ENCODE assay signal across 21 cellular contexts in the genomic region with DNA sequence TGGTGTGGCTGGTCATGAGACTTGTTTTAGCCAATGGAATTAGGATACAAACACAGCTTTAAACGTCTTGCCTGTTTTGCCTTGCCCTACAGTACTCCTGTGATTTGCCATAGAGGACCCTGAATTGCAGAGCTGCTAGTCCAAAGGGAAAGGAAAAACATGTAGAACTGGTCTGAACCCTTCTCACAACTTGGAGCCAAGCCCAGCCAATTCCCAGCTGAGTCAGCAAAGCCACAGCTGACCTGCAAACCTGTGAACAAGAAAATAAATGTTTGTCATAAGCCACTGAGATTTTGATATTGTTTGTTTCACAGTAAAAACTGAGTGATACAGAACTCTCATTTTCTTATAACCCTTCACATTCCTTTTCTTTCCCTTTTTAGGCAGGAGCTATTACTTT.
DNase-seq lines count a peak whose midpoint lies in the region; ATAC-seq and TF ChIP-seq lines count a peak whose summit lies in the region.
"Had no signal": no experiment of that assay in that cellular context is flagged by ENCODE, and none has a peak within 500 bp of the region (broad histone marks: within the 10 kb centered on the region; RNA-seq: fewer than 3 reads in every experiment).

No MANE protein-coding gene starts in this region.

- in situ Hi-C loops in G401 (cut with HindIII; ENCODE audit: low sequenced_read_pairs) = no loop called here

- peaks cover 5% of the 10 kb centered on the region for H3K9me3 Mint-ChIP-seq in activated T-helper 1 cell treated with anti-CD3 and anti-CD28 coated beads, Interleukin-12 subunit alpha, Interleukin-12 subunit beta, Interleukin-2, Interleukin-4 antibody, amounts not matched to agents 30 ng/mL and 10 ng/mL and 1 ng/mL, durations not matched to agents 14 hours and 24 hours and 36 hours
- H3K9me3 Mint-ChIP-seq in activated CD4-positive, alpha-beta memory T cell treated with anti-CD3 and anti-CD28 coated beads, Interleukin-2, amount 10 ng/mL, durations not matched to agents 7 days and 5 days = peaks cover 9% of the 10 kb centered on the region

- H3K36me3 Mint-ChIP-seq in activated T-helper 1 cell treated with anti-CD3 and anti-CD28 coated beads, Interleukin-12 subunit alpha, Interleukin-12 subunit beta, Interleukin-2, Interleukin-4 antibody, amounts not matched to agents 30 ng/mL and 10 ng/mL and 1 ng/mL, durations not matched to agents 14 hours and 24 hours and 36 hours (ENCODE audit: low read depth) = no peaks in the 10 kb centered on the region
- no peaks in the 10 kb centered on the region for H3K36me3 Mint-ChIP-seq in activated CD4-positive, alpha-beta memory T cell treated with anti-CD3 and anti-CD28 coated beads, Interleukin-2, amount 10 ng/mL, durations not matched to agents 7 days and 5 days (ENCODE audit: low read depth)
- H3K36me3 Mint-ChIP-seq: CD4-positive, CD25-positive, alpha-beta regulatory T cell had no signal

- intact Hi-C loops in adrenal gland (cut with DNase I) = no loop called here
- intact Hi-C loops in activated T-helper 1 cell treated with anti-CD3 and anti-CD28 coated beads, Interleukin-12 subunit alpha, Interleukin-12 subunit beta, Interleukin-2, Interleukin-4 antibody, amounts not matched to agents 30 ng/mL and 10 ng/mL and 1 ng/mL, durations not matched to agents 14 hours and 24 hours and 36 hours (cut with micrococcal nuclease) = no loop called here

- no peak for TF ChIP-seq CTCF in adrenal gland (IDR thresholded peaks at IDR 0.05)

- no peaks in the 10 kb centered on the region for H3K36me3 ChIP-seq in adrenal gland (replicated peaks in 1 of 2)

- no peaks in the 10 kb centered on the region for H3K4me1 ChIP-seq in adrenal gland (replicated peaks in 1 of 2)

- H3K4me3 ChIP-seq in adrenal gland = no peak overlapping the region
- H3K4me3 ChIP-seq: GM12878, GM23338 had no signal

- no peak overlapping the region for H3K4me3 Mint-ChIP-seq in activated T-helper 1 cell treated with anti-CD3 and anti-CD28 coated beads, Interleukin-12 subunit alpha, Interleukin-12 subunit beta, Interleukin-2, Interleukin-4 antibody, amounts not matched to agents 30 ng/mL and 10 ng/mL and 1 ng/mL, durations not matched to agents 14 hours and 24 hours and 36 hours
- no peak overlapping the region for H3K4me3 Mint-ChIP-seq in activated CD4-positive, alpha-beta memory T cell treated with anti-CD3 and anti-CD28 coated beads, Interleukin-2, amount 10 ng/mL, durations not matched to agents 7 days and 5 days
- H3K4me3 Mint-ChIP-seq: CD4-positive, CD25-positive, alpha-beta regulatory T cell; GM23338 had no signal

- no peak overlapping the region for H3K27ac ChIP-seq in adrenal gland

- peak; percentile 90 for ATAC-seq in left lobe of liver
- ATAC-seq: GM12878, GM23338 had no signal

- H3K27me3 ChIP-seq in adrenal gland = no peaks in the 10 kb centered on the region

- POLR2A ChIA-PET in activated CD4-positive, alpha-beta memory T cell treated with anti-CD3 and anti-CD28 coated beads, Interleukin-2, amount 10 ng/mL, durations not matched to agents 7 days and 5 days (lab: Charles Lee) = no interaction called here

- H3K9me3 ChIP-seq in adrenal gland (replicated peaks in 1 of 3) = no peaks in the 10 kb centered on the region

- H3K27me3 Mint-ChIP-seq in activated T-helper 1 cell treated with anti-CD3 and anti-CD28 coated beads, Interleukin-12 subunit alpha, Interleukin-12 subunit beta, Interleukin-2, Interleukin-4 antibody, amounts not matched to agents 30 ng/mL and 10 ng/mL and 1 ng/mL, durations not matched to agents 14 hours and 24 hours and 36 hours (ENCODE audit: insufficient read depth) = no peaks in the 10 kb centered on the region
- no peaks in the 10 kb centered on the region for H3K27me3 Mint-ChIP-seq in activated CD4-positive, alpha-beta memory T cell treated with anti-CD3 and anti-CD28 coated beads, Interleukin-2, amount 10 ng/mL, durations not matched to agents 7 days and 5 days
- H3K27me3 Mint-ChIP-seq: CD4-positive, CD25-positive, alpha-beta regulatory T cell had no signal

- H3K4me1 Mint-ChIP-seq in activated T-helper 1 cell treated with anti-CD3 and anti-CD28 coated beads, Interleukin-12 subunit alpha, Interleukin-12 subunit beta, Interleukin-2, Interleukin-4 antibody, amounts not matched to agents 30 ng/mL and 10 ng/mL and 1 ng/mL, durations not matched to agents 14 hours and 24 hours and 36 hours (ENCODE audit: low read depth) = no peaks in the 10 kb centered on the region
- no peaks in the 10 kb centered on the region for H3K4me1 Mint-ChIP-seq in activated CD4-positive, alpha-beta memory T cell treated with anti-CD3 and anti-CD28 coated beads, Interleukin-2, amount 10 ng/mL, durations not matched to agents 7 days and 5 days
- H3K4me1 Mint-ChIP-seq: CD4-positive, CD25-positive, alpha-beta regulatory T cell; GM23338 had no signal

- CTCF ChIA-PET in activated CD4-positive, alpha-beta memory T cell treated with anti-CD3 and anti-CD28 coated beads, Interleukin-2, amount 10 ng/mL, durations not matched to agents 7 days and 5 days (lab: Charles Lee) = no interaction called here

- WGBS in adrenal gland, 4 donors = 36 to 53% (median 37%) methylated on average over 1 of the region's 1 CpG

- H3K27ac Mint-ChIP-seq in activated T-helper 1 cell treated with anti-CD3 and anti-CD28 coated beads, Interleukin-12 subunit alpha, Interleukin-12 subunit beta, Interleukin-2, Interleukin-4 antibody, amounts not matched to agents 30 ng/mL and 10 ng/mL and 1 ng/mL, durations not matched to agents 14 hours and 24 hours and 36 hours = no peak overlapping the region
- H3K27ac Mint-ChIP-seq in activated CD4-positive, alpha-beta memory T cell treated with anti-CD3 and anti-CD28 coated beads, Interleukin-2, amount 10 ng/mL, durations not matched to agents 7 days and 5 days = no peak overlapping the region
- H3K27ac Mint-ChIP-seq: CD4-positive, CD25-positive, alpha-beta regulatory T cell; GM23338 had no signal

- DNase-seq in Ammon's horn (ENCODE audit: low spot score) (peak; percentile 7), H4 (ENCODE audit: low spot score) (peak; percentile 27), adrenal gland (peak in 6 of 7 donors; percentile 22 to 69 (median 40)), left lobe of liver (ENCODE audit: low spot score) (peak; percentile 59), G401 (ENCODE audit: low spot score) (no peak)
- DNase-seq in activated T-helper 1 cell treated with anti-CD3 and anti-CD28 coated beads, Interleukin-12 subunit alpha, Interleukin-12 subunit beta, Interleukin-2, Interleukin-4 antibody, amounts not matched to agents 30 ng/mL and 10 ng/mL and 1 ng/mL, durations not matched to agents 14 hours and 24 hours and 36 hours (ENCODE audit: low spot score) = no peak
- no peak for DNase-seq in activated CD4-positive, alpha-beta T cell treated with anti-CD3 and anti-CD28 coated beads for 1 hour
- DNase-seq in activated CD4-positive, alpha-beta memory T cell treated with anti-CD3 and anti-CD28 coated beads, Interleukin-2, amount 10 ng/mL, durations not matched to agents 7 days and 5 days = no peak
- DNase-seq: ACHN; AML-193; CD4-positive, CD25-positive, alpha-beta regulatory T cell; DND-41; GDM1; KBM-7; NCI-H1048; NCI-H2107; NCI-H226; NCI-H524 treated with DMSO at 0.1 percent for 48 hours; SHP77 had no signal

- no peak for TF ChIP-seq POLR2A in adrenal gland (IDR thresholded peaks at IDR 0.05)

Comparison
In these comparisons a context has a peak if more than half of its experiments do, and no peak if none do; other contexts are left out.
1. DNase-seq: peak in Ammon's horn (single experiment), H4 (single experiment), adrenal gland (6 of 7) and left lobe of liver (single experiment); none in G401 (single experiment), activated T-helper 1 cell treated with anti-CD3 and anti-CD28 coated beads, Interleukin-12 subunit alpha, Interleukin-12 subunit beta, Interleukin-2, Interleukin-4 antibody, amounts not matched to agents 30 ng/mL and 10 ng/mL and 1 ng/mL, durations not matched to agents 14 hours and 24 hours and 36 hours (single experiment), activated CD4-positive, alpha-beta T cell treated with anti-CD3 and anti-CD28 coated beads for 1 hour (single experiment) and activated CD4-positive, alpha-beta memory T cell treated with anti-CD3 and anti-CD28 coated beads, Interleukin-2, amount 10 ng/mL, durations not matched to agents 7 days and 5 days (single experiment).